Comparison of ENCODE assay signal across 13 cellular contexts in the genomic region with DNA sequence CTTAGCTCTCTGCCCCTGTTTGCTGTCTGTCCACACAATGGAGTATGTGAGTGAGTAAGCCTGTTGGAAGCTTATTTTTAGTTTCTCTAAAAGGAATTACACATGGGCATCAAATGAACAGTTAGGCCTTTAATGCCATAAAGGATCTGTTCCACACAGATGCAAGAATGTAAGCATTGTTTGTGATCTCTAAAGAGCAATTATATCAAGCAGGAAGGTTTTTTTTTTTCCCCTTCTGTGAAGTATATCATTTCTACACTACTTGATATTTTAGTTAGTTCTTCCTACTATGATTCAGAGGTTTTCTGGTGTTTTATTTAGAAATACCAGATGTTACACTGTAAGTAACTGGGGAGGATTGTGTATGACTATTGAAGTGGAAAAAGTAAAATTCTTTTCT.
DNase-seq lines count a peak whose midpoint lies in the region; FAIRE-seq and TF ChIP-seq lines count a peak whose summit lies in the region.
"Had no signal": no experiment of that assay in that cellular context is flagged by ENCODE, and none has a peak within 500 bp of the region (broad histone marks: within the 10 kb centered on the region; RNA-seq: fewer than 3 reads in every experiment).

No MANE protein-coding gene starts in this region.

- H4K20me1 ChIP-seq in endothelial cell of umbilical vein (replicated peaks; ENCODE audit: control insufficient read depth, extremely low read depth, insufficient read depth, low read length): no peaks in the 10 kb centered on the region

- no peak overlapping the region for H3K27ac ChIP-seq in endothelial cell of umbilical vein (ENCODE audit: insufficient read depth, low read depth, low read length)
- H3K27ac ChIP-seq in adrenal gland: no peak overlapping the region

- POLR2A ChIA-PET in endothelial cell of umbilical vein (lab: Charles Lee): no interaction called here

- no peak overlapping the region for H2AFZ ChIP-seq in endothelial cell of umbilical vein (ENCODE audit: low read depth, low read length)

- H3K9me3 ChIP-seq in endothelial cell of umbilical vein (replicated peaks; ENCODE audit: control insufficient read depth, insufficient read depth, low read length): no peaks in the 10 kb centered on the region
- H3K9me3 ChIP-seq in adrenal gland (replicated peaks in 1 of 3): no peaks in the 10 kb centered on the region

- intact Hi-C loops in endothelial cell of umbilical vein (cut with micrococcal nuclease): no loop called here
- intact Hi-C loops in adrenal gland (cut with DNase I): no loop called here

- no peak for DNase-seq in GM12891 (ENCODE audit: insufficient read length, low spot score)
- DNase-seq in HT1080 (ENCODE audit: low read depth): peak; percentile 44
- peak; percentile 49 for DNase-seq in endothelial cell of umbilical vein (ENCODE audit: low read depth, low spot score)
- DNase-seq in renal cortical epithelial cell (ENCODE audit: low read depth): peak; percentile 80
- no peak for DNase-seq in stimulated activated CD4-positive, alpha-beta T cell treated with anti-CD3 and anti-CD28 coated beads, Interleukin-15, amount 100 ng/mL, for 24 hours
- no peak for DNase-seq in nucleus accumbens (lab: John Stamatoyannopoulos, UW)
- DNase-seq in adrenal gland: no peak
- DNase-seq in activated T-cell treated with anti-CD3 and anti-CD28 coated beads, Interleukin-2, amount 50 U/mL, for 48 hours: no peak
- DNase-seq: DMS79, H9, head of caudate nucleus, NCI-H1694, OCI-M1 had no signal

- CTCF ChIA-PET in endothelial cell of umbilical vein (lab: Charles Lee): interaction anchor here (0.9 to 1.0 kb wide), 2 partner anchors 11 to 167 kb away, joined by 3 read pairs; no protein-coding TSS in a partner anchor

- no peak overlapping the region for H3K9ac ChIP-seq in endothelial cell of umbilical vein (replicated peaks; ENCODE audit: extremely low read depth, insufficient read depth, low read length)

- no peak overlapping the region for H3K4me3 ChIP-seq in endothelial cell of umbilical vein (replicated peaks in 1 of 3; ENCODE audit: insufficient read depth in 1 of 3, low read depth in 1 of 3, low read length in 3 of 3)
- H3K4me3 ChIP-seq in adrenal gland: no peak overlapping the region

- no TSS peak for BruUV-seq in endothelial cell of umbilical vein (replicated peaks; lab: Mats Ljungman, UMichigan)

- FAIRE-seq in GM12891 (lab: Jason Lieb, UNC) (peak; percentile 58), endothelial cell of umbilical vein (lab: Jason Lieb, UNC) (no peak)

- H3K4me1 ChIP-seq in endothelial cell of umbilical vein (ENCODE audit: control insufficient read depth, extremely low read depth, insufficient read depth, low read length) (no peaks in the 10 kb centered on the region), adrenal gland (replicated peaks in 1 of 2) (no peaks in the 10 kb centered on the region)

- no peaks in the 10 kb centered on the region for H3K79me2 ChIP-seq in endothelial cell of umbilical vein (ENCODE audit: control insufficient read depth, insufficient read depth, low read length)

- dilution Hi-C loops in endothelial cell of umbilical vein (cut with MboI; ENCODE audit: extremely low pct_ligation_motif_present, low sequenced_read_pairs): no loop called here

- TF ChIP-seq CTCF in endothelial cell of umbilical vein (IDR thresholded peaks at IDR 0.05; ENCODE audit: extremely low read depth in 1 of 2, insufficient read depth in 1 of 2, low read depth in 1 of 2, low read length in 2 of 2) (no peak), adrenal gland (IDR thresholded peaks at IDR 0.05) (no peak)

- H3K4me2 ChIP-seq in endothelial cell of umbilical vein (ENCODE audit: insufficient read depth, low read length): no peak overlapping the region

- H3K9me1 ChIP-seq in endothelial cell of umbilical vein (replicated peaks; ENCODE audit: control insufficient read depth, extremely low read depth, insufficient read depth, low read length): no peaks in the 10 kb centered on the region

- TF ChIP-seq POLR2A in GM12891 (IDR thresholded peaks at IDR 0.05; ENCODE audit: low read depth, low read length): no peak
- TF ChIP-seq POLR2A in endothelial cell of umbilical vein (IDR thresholded peaks at IDR 0.05; ENCODE audit: low read depth, low read length): no peak
- TF ChIP-seq POLR2A in adrenal gland (IDR thresholded peaks at IDR 0.05): no peak

- H3K27me3 ChIP-seq in endothelial cell of umbilical vein (ENCODE audit: control insufficient read depth in 2 of 2, insufficient read depth in 2 of 2, low read length in 2 of 2): no peaks in the 10 kb centered on the region
- H3K27me3 ChIP-seq in adrenal gland: no peaks in the 10 kb centered on the region

- no peaks in the 10 kb centered on the region for H3K36me3 ChIP-seq in endothelial cell of umbilical vein (ENCODE audit: control insufficient read depth in 2 of 2, extremely low read depth in 1 of 2, insufficient read depth in 2 of 2, low read length in 2 of 2)
- no peaks in the 10 kb centered on the region for H3K36me3 ChIP-seq in adrenal gland (replicated peaks in 1 of 2)

TF ChIP-seq in GM12891, 5 proteins besides CTCF, POLR2A, EP300 and RAD21:
- TF ChIP-seq SPI1 (IDR thresholded peaks at IDR 0.05; ENCODE audit: low read depth, low read length) (no peak), TAF1 (IDR thresholded peaks at IDR 0.05; ENCODE audit: low read depth, low read length) (no peak), POLR2AphosphoS5 (IDR thresholded peaks at IDR 0.05; ENCODE audit: low read depth, low read length) (no peak), POU2F2 (IDR thresholded peaks at IDR 0.05; ENCODE audit: low read depth, low read length) (no peak), PAX5 (IDR thresholded peaks at IDR 0.05; ENCODE audit: insufficient read depth, low read length, severe bottlenecking) (no peak)

TF ChIP-seq in endothelial cell of umbilical vein, 7 proteins besides CTCF, POLR2A, EP300 and RAD21:
- TF ChIP-seq JUN (IDR thresholded peaks at IDR 0.05; ENCODE audit: borderline replicate concordance, insufficient read depth, insufficient read length, low read depth): no peak
- no peak for TF ChIP-seq MYC (IDR thresholded peaks at IDR 0.05; ENCODE audit: low read depth, low read length)

Comparison
In these comparisons a context has a peak if more than half of its experiments do, and no peak if none do; other contexts are left out.
1. DNase-seq: peak in HT1080 (single experiment), endothelial cell of umbilical vein (single experiment) and renal cortical epithelial cell (single experiment); none in GM12891 (single experiment), stimulated activated CD4-positive, alpha-beta T cell treated with anti-CD3 and anti-CD28 coated beads, Interleukin-15, amount 100 ng/mL, for 24 hours (single experiment), nucleus accumbens (0 of 56), adrenal gland (0 of 7) and activated T-cell treated with anti-CD3 and anti-CD28 coated beads, Interleukin-2, amount 50 U/mL, for 48 hours (0 of 2).